In the genomic region with DNA sequence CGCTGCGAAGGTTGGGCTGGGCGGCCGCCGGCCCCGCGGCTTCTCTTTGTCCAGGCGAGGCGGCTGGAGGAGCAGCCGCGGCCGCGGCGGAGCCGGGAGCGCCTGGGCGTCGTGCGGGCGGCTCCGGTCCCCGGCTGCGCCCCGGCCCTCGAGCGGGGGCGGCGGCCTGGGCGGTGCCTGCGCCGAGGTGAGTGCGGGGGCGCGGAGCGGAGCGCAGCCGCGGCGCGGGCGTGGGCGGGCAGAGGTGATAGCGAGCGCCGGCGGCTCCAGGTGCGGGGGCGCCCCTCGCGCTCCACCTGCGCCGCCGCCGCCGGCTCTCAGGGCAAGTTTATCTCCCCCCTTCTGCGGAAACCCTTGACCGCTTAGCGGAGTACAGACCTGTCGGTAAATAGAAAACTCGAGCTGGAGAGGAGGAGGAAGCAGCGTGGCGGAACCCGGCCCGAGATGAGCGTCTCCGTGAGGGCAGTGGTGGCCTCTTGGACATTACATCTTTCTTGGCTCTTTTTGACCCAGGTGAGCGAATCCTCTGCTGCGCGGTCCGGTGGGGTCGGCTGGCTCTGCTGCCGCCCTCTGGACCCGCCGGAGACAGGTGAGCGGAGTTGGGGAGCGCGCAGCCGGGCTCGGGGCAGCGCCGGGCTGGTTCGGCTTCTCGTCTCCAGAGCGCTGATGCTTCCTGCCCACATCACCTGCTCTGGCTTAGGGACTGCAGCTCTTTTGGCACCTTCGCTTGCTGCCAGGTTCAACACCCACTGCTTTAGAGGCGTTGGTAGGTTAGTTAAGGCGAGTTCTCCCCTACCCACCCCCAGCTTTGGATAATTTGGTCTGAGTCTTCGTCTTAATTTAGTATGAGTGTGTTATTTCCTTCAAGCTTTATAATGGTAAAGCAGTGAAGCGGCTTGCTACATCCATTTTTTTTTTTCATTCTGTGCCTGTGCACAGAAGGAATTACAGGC, we compare ENCODE assay signal across 8 cellular contexts. TPM values are rescaled to one million over a fixed set of nuclear protein-coding genes. Genes with fewer than 3 reads are reported as not detected.
DNase-seq lines count a peak whose midpoint lies in the region; ATAC-seq and TF ChIP-seq lines count a peak whose summit lies in the region.

TSS of gene MTUS2 (plus strand) at position 241 of the 953 bp plus-strand sequence.

- DNase-seq in AG10803 (ENCODE audit: low read depth) (no peak), NCI-H526 (lab: John Stamatoyannopoulos, UW) (peak; percentile 76 to 93), kidney epithelial cell (ENCODE audit: low read depth) (no peak), erythroblast (lab: John Stamatoyannopoulos, UW) (no peak), NCI-H187 treated with DMSO at 0.1 percent for 48 hours (lab: John Stamatoyannopoulos, UW) (no peak)
- peak; percentile 30 for DNase-seq in stimulated activated CD8-positive, alpha-beta memory T cell treated with anti-CD3 and anti-CD28 coated beads, Interleukin-4, amount 100 ng/mL, for 48 hours

- H3K27me3 ChIP-seq in kidney epithelial cell (ENCODE audit: control insufficient read depth, insufficient read depth, low read length): peaks cover 24% of the 10 kb centered on the region

- no peaks in the 10 kb centered on the region for H3K36me3 ChIP-seq in kidney epithelial cell (ENCODE audit: control insufficient read depth, insufficient read depth, low read length)

- no peaks in the 10 kb centered on the region for H3K36me3 Mint-ChIP-seq in brain

- peaks cover 11% of the 10 kb centered on the region for H3K4me1 Mint-ChIP-seq in brain

- H3K4me3 ChIP-seq in AG10803 (ENCODE audit: low read length) (peak within 1 kb of the TSS; percentile 39), kidney epithelial cell (ENCODE audit: low read depth, low read length) (peak within 1 kb of the TSS; percentile 24)

- TF ChIP-seq POLR2A in erythroblast (IDR thresholded peaks at IDR 0.05; ENCODE audit: low read length): no peak

- TF ChIP-seq CTCF in AG10803 (conservative IDR thresholded peaks at IDR 0.05; ENCODE audit: low read length) (no peak), brain (conservative IDR thresholded peaks at IDR 0.05) (peak in 1 of 2 experiments; percentile 3), kidney epithelial cell (IDR thresholded peaks at IDR 0.05; ENCODE audit: insufficient read depth, low read length, poor library complexity, severe bottlenecking) (no peak)

- ATAC-seq in GM21360 (IDR thresholded peaks at IDR 0.05; ENCODE audit: unreplicated experiment): peak; percentile 38

- peak within 1 kb of the TSS; percentile 83 to 88 (median 85) for H3K4me3 Mint-ChIP-seq in brain

- peak within 1 kb of the TSS in 1 of 5 experiments; percentile 47 for H3K27ac Mint-ChIP-seq in brain

- peaks cover 5 to 10% (median 8%) of the 10 kb centered on the region in 5 experiments for H3K9me3 Mint-ChIP-seq in brain

- H3K27me3 Mint-ChIP-seq in brain: peaks cover 80% of the 10 kb centered on the region

RNA-seq across cellular contexts. Expression of gene MTUS2, which starts in this region (rescaled TPM):
- polyA plus RNA-seq in brain (ENCODE audit: insufficient read depth, low read depth, low replicate concordance): 3.2 TPM
- total RNA-seq in kidney epithelial cell: under 0.01 and 0.25 TPM in 2 replicates

Comparison
In these comparisons a context has a peak if more than half of its experiments do, and no peak if none do; other contexts are left out.
1. DNase-seq: peak in NCI-H526 (2 of 2) and stimulated activated CD8-positive, alpha-beta memory T cell treated with anti-CD3 and anti-CD28 coated beads, Interleukin-4, amount 100 ng/mL, for 48 hours (single experiment); none in AG10803 (single experiment), kidney epithelial cell (single experiment), erythroblast (0 of 2) and NCI-H187 treated with DMSO at 0.1 percent for 48 hours (single experiment).